In the genomic region with DNA sequence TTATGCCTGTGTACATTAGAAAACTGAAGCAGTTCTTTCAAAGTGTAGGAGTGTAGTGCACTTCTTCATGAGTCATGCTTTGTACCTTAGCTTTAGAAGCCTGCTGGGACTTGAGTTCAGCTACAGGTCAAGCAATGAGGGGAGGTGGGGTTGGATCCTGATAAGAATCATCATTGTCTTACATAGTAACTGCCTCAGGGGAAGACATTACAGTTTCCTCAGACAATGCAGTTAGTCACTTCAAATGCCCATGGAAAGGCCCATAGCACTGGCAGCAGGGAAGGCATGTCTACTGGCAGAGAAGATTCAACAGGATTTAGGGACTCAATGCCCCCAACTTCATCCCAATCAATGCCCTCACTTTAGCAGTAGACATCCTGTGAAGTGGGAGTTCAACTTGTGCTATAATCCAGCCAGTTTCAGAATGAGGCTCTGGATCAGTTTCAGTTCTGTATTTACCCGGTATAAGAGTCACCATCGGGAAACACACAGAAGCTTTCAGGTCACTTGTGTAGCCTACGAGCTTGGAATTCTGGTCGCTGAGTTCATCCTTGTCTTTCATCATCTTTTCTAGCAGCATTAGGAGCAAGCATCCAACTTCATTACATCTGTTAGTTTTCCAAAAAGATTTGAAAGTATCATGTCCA, we compare ENCODE assay signal across 19 cellular contexts.
DNase-seq lines count a peak whose midpoint lies in the region; ATAC-seq, FAIRE-seq and TF ChIP-seq lines count a peak whose summit lies in the region.
"Had no signal": no experiment of that assay in that cellular context is flagged by ENCODE, and none has a peak within 500 bp of the region (broad histone marks: within the 10 kb centered on the region; RNA-seq: fewer than 3 reads in every experiment).

No MANE protein-coding gene starts in this region.

- H3K27ac ChIP-seq in CD8-positive, alpha-beta memory T cell (ENCODE audit: low read depth, low read length), result no peak overlapping the region
- H3K27ac ChIP-seq: gastroesophageal sphincter had no signal

- no peaks in the 10 kb centered on the region for H3K36me3 Mint-ChIP-seq in CD8-positive, alpha-beta memory T cell

- H3K27me3 Mint-ChIP-seq in CD8-positive, alpha-beta memory T cell, result no peaks in the 10 kb centered on the region
- H3K27me3 Mint-ChIP-seq: activated T-cell treated with anti-CD3 and anti-CD28 coated beads, Interleukin-2, amount 50 U/mL, for 24 hours had no signal

- FAIRE-seq in D721Med (lab: Jason Lieb, UNC), result no peak
- FAIRE-seq: G401.6 had no signal

- no peak for TF ChIP-seq EP300 in Ishikawa (IDR thresholded peaks at IDR 0.05; ENCODE audit: borderline replicate concordance)

- H3K9me3 Mint-ChIP-seq in CD8-positive, alpha-beta memory T cell, result peaks cover under 1 to 8% (median 3%) of the 10 kb centered on the region in 5 donors

- TF ChIP-seq CTCF in D721Med (IDR thresholded peaks at IDR 0.05; ENCODE audit: insufficient read depth, missing control alignments), result no peak

- peak; percentile 2 for DNase-seq in CMK (ENCODE audit: low read depth)
- peak; percentile 17 for DNase-seq in T1000 (lab: John Stamatoyannopoulos, UW)
- DNase-seq in iPS-NIHi11 (ENCODE audit: low spot score), result peak; percentile 23
- DNase-seq in activated CD4-positive, alpha-beta T cell treated with anti-CD3 and anti-CD28 coated beads for 4 hours, result no peak
- DNase-seq in D721Med (ENCODE audit: insufficient read length, low spot score), result no peak
- no peak for DNase-seq in Right ventricle myocardium inferior (ENCODE audit: missing footprints)
- DNase-seq in CD8-positive, alpha-beta memory T cell, result no peak
- DNase-seq: activated T-cell treated with anti-CD3 and anti-CD28 coated beads, Interleukin-2, amount 50 U/mL, for 24 hours; AML-193; amniotic stem cell; NCI-H1105 treated with DMSO at 0.1 percent for 48 hours; NCI-H526 treated with DMSO at 0.1 percent for 48 hours; stimulated activated CD4-positive, alpha-beta T cell treated with anti-CD3 and anti-CD28 coated beads, Interleukin-4, amount 100 ng/mL, for 4 hours; stimulated activated naive CD4-positive, alpha-beta T cell treated with Interleukin-2 at 50 U/mL for 16 hours had no signal

- no peak overlapping the region for H3K4me3 ChIP-seq in CD8-positive, alpha-beta memory T cell (ENCODE audit: low read length)
- H3K4me3 ChIP-seq: gastroesophageal sphincter, HAP-1 had no signal

- POLR2A ChIA-PET in CD8-positive, alpha-beta memory T cell (lab: Charles Lee), result no interaction called here

- no peak for TF ChIP-seq RAD21 in Ishikawa (IDR thresholded peaks at IDR 0.05; ENCODE audit: low read depth)

- H3K9me3 ChIP-seq in CD8-positive, alpha-beta memory T cell (ENCODE audit: low read length), result no peaks in the 10 kb centered on the region
- H3K9me3 ChIP-seq: gastroesophageal sphincter, HAP-1 had no signal

- no peaks in the 10 kb centered on the region for H3K4me1 Mint-ChIP-seq in CD8-positive, alpha-beta memory T cell

- H3K4me1 ChIP-seq in CD8-positive, alpha-beta memory T cell (ENCODE audit: insufficient read depth, low read length), result no peaks in the 10 kb centered on the region
- H3K4me1 ChIP-seq: gastroesophageal sphincter, HAP-1 had no signal

- no peak overlapping the region for H3K27ac Mint-ChIP-seq in CD8-positive, alpha-beta memory T cell
- H3K27ac Mint-ChIP-seq: activated T-cell treated with anti-CD3 and anti-CD28 coated beads, Interleukin-2, amount 50 U/mL, for 24 hours had no signal

- CTCF ChIA-PET in CD8-positive, alpha-beta memory T cell (lab: Charles Lee), result no interaction called here

- H3K4me3 Mint-ChIP-seq in CD8-positive, alpha-beta memory T cell, result no peak overlapping the region
- H3K4me3 Mint-ChIP-seq: activated T-cell treated with anti-CD3 and anti-CD28 coated beads, Interleukin-2, amount 50 U/mL, for 24 hours had no signal

- no peaks in the 10 kb centered on the region for H3K36me3 ChIP-seq in CD8-positive, alpha-beta memory T cell (ENCODE audit: insufficient read depth, low read length)
- H3K36me3 ChIP-seq: gastroesophageal sphincter, HAP-1 had no signal

- ATAC-seq in Right ventricle myocardium inferior, result no peak
- ATAC-seq: activated CD4-positive, CD25-positive, alpha-beta regulatory T cell treated with anti-CD3 and anti-CD28 coated beads, Interleukin-2, amount 50 U/mL, for 24 hours; gastroesophageal sphincter had no signal

- no peaks in the 10 kb centered on the region for H3K27me3 ChIP-seq in CD8-positive, alpha-beta memory T cell (ENCODE audit: insufficient read depth, low read length, poor library complexity, severe bottlenecking)
- H3K27me3 ChIP-seq: gastroesophageal sphincter had no signal

- intact Hi-C loops in Right ventricle myocardium inferior (cut with DNase I), result no loop called here

TF ChIP-seq in Ishikawa, 13 proteins besides CTCF, POLR2A, EP300 and RAD21:
- no peak for TF ChIP-seq CREB1 (IDR thresholded peaks at IDR 0.05; ENCODE audit: low read depth)
- TF ChIP-seq NFIC (IDR thresholded peaks at IDR 0.05), result 0 out of 2 replicates have a peak, but pooled peaks have one; percentile 3
TF ChIP-seq in Ishikawa: peak in this region for 1.

Comparison
In these comparisons a context has a peak if more than half of its experiments do, and no peak if none do; other contexts are left out.
1. DNase-seq: peak in CMK (single experiment), T1000 (single experiment) and iPS-NIHi11 (single experiment); none in activated CD4-positive, alpha-beta T cell treated with anti-CD3 and anti-CD28 coated beads for 4 hours (0 of 2), D721Med (single experiment), Right ventricle myocardium inferior (single experiment) and CD8-positive, alpha-beta memory T cell (0 of 5).